ENCODE assay signal across 10 cellular contexts in genomic region chr22:17366830-17367229, GRCh38. TPM values are rescaled to one million over a fixed set of nuclear protein-coding genes. Genes with fewer than 3 reads are reported as not detected.
DNase-seq lines count a peak whose midpoint lies in the region; ATAC-seq and TF ChIP-seq lines count a peak whose summit lies in the region.
"Had no signal": no experiment of that assay in that cellular context is flagged by ENCODE, and none has a peak within 500 bp of the region (broad histone marks: within the 10 kb centered on the region; RNA-seq: fewer than 3 reads in every experiment).

No MANE protein-coding gene starts in this region.

- H3K9ac ChIP-seq in neural progenitor cell: no peak overlapping the region

- DNase-seq in EL: peak; percentile 12
- DNase-seq in NCI-H2227 treated with DMSO at 0.1 percent for 48 hours (lab: John Stamatoyannopoulos, UW): peak; percentile 27
- peak; percentile 46 for DNase-seq in choroid plexus epithelial cell (ENCODE audit: low read depth)
- DNase-seq in neural progenitor cell (ENCODE audit: low spot score): peak; percentile 84
- DNase-seq in NOMO-1 treated with DMSO at 0.1 percent for 48 hours (lab: John Stamatoyannopoulos, UW; ENCODE audit: unreplicated experiment): no peak

- H3K9me3 ChIP-seq in neural progenitor cell (ENCODE audit: low read depth): no peaks in the 10 kb centered on the region

- peaks cover 50% of the 10 kb centered on the region for H3K79me2 ChIP-seq in neural progenitor cell (ENCODE audit: low read depth)

- H3K4me3 ChIP-seq in choroid plexus epithelial cell (ENCODE audit: low read depth, low read length): no peak overlapping the region
- H3K4me3 ChIP-seq in neural progenitor cell: peak overlapping the region; percentile 100

- H3K9me3 Mint-ChIP-seq in neural progenitor cell: no peaks in the 10 kb centered on the region
- H3K9me3 Mint-ChIP-seq: central memory CD8-positive, alpha-beta T cell had no signal

- peak overlapping the region; percentile 31 for H3K27ac ChIP-seq in neural progenitor cell
- H3K27ac ChIP-seq: HL-60 had no signal

- TF ChIP-seq CTCF in choroid plexus epithelial cell (conservative IDR thresholded peaks at IDR 0.05; ENCODE audit: low read depth, low read length) (peak; percentile 54), neural progenitor cell (IDR thresholded peaks at IDR 0.05) (peak; percentile 47)

- ATAC-seq in GM21528 (IDR thresholded peaks at IDR 0.05; ENCODE audit: low FRiP score, unreplicated experiment): no peak
- ATAC-seq in GM18868 (IDR thresholded peaks at IDR 0.05; ENCODE audit: unreplicated experiment): no peak
- no peak for ATAC-seq in GM18909 (IDR thresholded peaks at IDR 0.05; ENCODE audit: poor library complexity, unreplicated experiment)

- peaks cover 21% of the 10 kb centered on the region for H3K4me1 ChIP-seq in neural progenitor cell

- peaks cover 16% of the 10 kb centered on the region for H3K27me3 Mint-ChIP-seq in neural progenitor cell (ENCODE audit: insufficient read depth, low read depth)

- H3K27ac Mint-ChIP-seq in neural progenitor cell: peak overlapping the region; percentile 42

- peaks cover 27% of the 10 kb centered on the region for H3K4me1 Mint-ChIP-seq in neural progenitor cell

- H3K4me2 ChIP-seq in neural progenitor cell: peak overlapping the region; percentile 83

- H4K20me1 ChIP-seq in neural progenitor cell (ENCODE audit: low read depth): peaks cover 15% of the 10 kb centered on the region

- H3K4me3 Mint-ChIP-seq in neural progenitor cell: peak overlapping the region; percentile 81
- H3K4me3 Mint-ChIP-seq: central memory CD8-positive, alpha-beta T cell had no signal

- no peaks in the 10 kb centered on the region for H3K27me3 ChIP-seq in neural progenitor cell

- no peaks in the 10 kb centered on the region for H3K36me3 ChIP-seq in neural progenitor cell

- H3F3A ChIP-seq in neural progenitor cell (ENCODE audit: low read depth): peaks cover 43% of the 10 kb centered on the region

- H2AFZ ChIP-seq in neural progenitor cell (replicated peaks): no peak overlapping the region

- H3K36me3 Mint-ChIP-seq in neural progenitor cell: no peaks in the 10 kb centered on the region

RNA-seq across cellular contexts. Expression of gene CECR2, which starts 2.4 kb away (rescaled TPM):
- total RNA-seq in neural progenitor cell (ENCODE audit: low replicate concordance): 67.8 and 72.8 TPM in 2 replicates
